Comparison of ENCODE assay signal across 25 cellular contexts in the genomic region with DNA sequence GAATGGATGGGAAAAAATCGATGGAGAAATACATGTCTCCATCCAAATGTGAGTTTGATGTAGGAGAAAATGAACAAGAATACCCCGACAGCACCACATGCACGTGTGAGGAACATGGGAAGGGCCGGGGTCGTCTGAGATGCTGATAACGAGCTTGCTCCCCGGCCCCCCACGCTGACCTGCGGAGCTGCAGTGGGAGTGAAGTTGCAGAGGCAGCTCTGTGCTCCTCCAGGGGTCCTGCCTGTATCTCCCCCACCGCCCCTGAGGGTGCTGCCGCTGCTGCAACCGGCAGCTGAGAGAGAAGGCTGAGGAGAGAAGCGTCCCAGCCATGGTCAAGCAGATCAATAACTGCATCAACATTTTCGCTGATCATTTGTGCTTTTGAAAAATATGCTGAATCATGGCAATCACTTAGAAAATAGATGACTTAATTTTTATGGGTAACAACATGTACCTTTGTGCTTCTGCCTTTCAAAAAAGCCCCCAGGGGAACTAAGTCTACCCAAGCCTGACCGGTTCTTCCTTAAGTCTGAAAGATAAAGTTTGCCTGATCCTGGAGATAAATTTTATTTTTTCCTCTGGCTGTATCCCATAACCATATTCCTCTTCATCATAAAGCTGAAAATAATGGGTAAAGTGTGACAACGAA. TPM values are rescaled to one million over a fixed set of nuclear protein-coding genes. Genes with fewer than 3 reads are reported as not detected.
DNase-seq lines count a peak whose midpoint lies in the region; ATAC-seq, FAIRE-seq and TF ChIP-seq lines count a peak whose summit lies in the region.
"Had no signal": no experiment of that assay in that cellular context is flagged by ENCODE, and none has a peak within 500 bp of the region (broad histone marks: within the 10 kb centered on the region; RNA-seq: fewer than 3 reads in every experiment).

No MANE protein-coding gene starts in this region.

- H3K27me3 Mint-ChIP-seq in WTC11 (ENCODE audit: low read depth) (no peaks in the 10 kb centered on the region), type B pancreatic cell (no peaks in the 10 kb centered on the region)

- CTCF ChIA-PET in HepG2 (lab: Yijun Ruan, JAX; ENCODE audit: low intra/inter-chr PET ratio, low total read pairs) (no interaction called here), WTC11 (lab: Charles Lee) (interaction anchor here (1.3 to 2.1 kb wide), 3 partner anchors 13 to 141 kb away, joined by 3 to 7 read pairs (median 7); no protein-coding TSS in a partner anchor), SK-N-SH (lab: Yijun Ruan, JAX) (interaction anchor here (0.7 kb wide), 1 partner anchor 9 kb away, joined by 3 read pairs; no protein-coding TSS in a partner anchor)

- 0 out of 2 replicates have a peak, but pooled peaks cover 9% of the 10 kb centered on the region for H3K4me1 Mint-ChIP-seq in WTC11
- H3K4me1 Mint-ChIP-seq in type B pancreatic cell (ENCODE audit: unreplicated experiment): peaks cover 21% of the 10 kb centered on the region

- no peaks in the 10 kb centered on the region for H4K20me1 ChIP-seq in HepG2 (ENCODE audit: insufficient read depth, low read length)
- H4K20me1 ChIP-seq in SK-N-SH (ENCODE audit: insufficient read depth): no peaks in the 10 kb centered on the region

- in situ Hi-C loops in HepG2 (cut with HindIII; ENCODE audit: extremely low pct_ligation_motif_present, low pct_unique_long_range_greater_than_20kb): loop anchor here (10.0 kb wide), 1 partner anchor 328 kb away; no protein-coding TSS in a partner anchor

- H3K18ac ChIP-seq in mesenchymal stem cell (ENCODE audit: low read depth in 1 of 2, low read length in 2 of 2): no peak overlapping the region

- H4K8ac ChIP-seq in mesenchymal stem cell (ENCODE audit: low read length): peak overlapping the region; percentile 2

- ATAC-seq in HepG2 (no peak), right lobe of liver (no peak), WTC11 (no peak)
- ATAC-seq: GM12878, HCT116, Panc1 had no signal

- no peak overlapping the region for H3K27ac ChIP-seq in HepG2 (ENCODE audit: extremely low read length, insufficient read depth, low read length)
- no peak overlapping the region for H3K27ac ChIP-seq in right lobe of liver
- H3K27ac ChIP-seq in mesenchymal stem cell (ENCODE audit: low read length, poor library complexity, severe bottlenecking): no peak overlapping the region
- no peak overlapping the region for H3K27ac ChIP-seq in SK-N-SH (ENCODE audit: low read depth in 2 of 2, low read length in 1 of 2)
- H3K27ac ChIP-seq: GM23248, HL-60, KMS-11 had no signal

- H3K79me2 ChIP-seq in HepG2 (ENCODE audit: insufficient read depth, low read length) (no peaks in the 10 kb centered on the region), SK-N-SH (ENCODE audit: insufficient read depth) (no peaks in the 10 kb centered on the region)

- H2BK12ac ChIP-seq in mesenchymal stem cell (ENCODE audit: low read length in 2 of 2): no peak overlapping the region

- no peak overlapping the region for H2AK5ac ChIP-seq in mesenchymal stem cell (ENCODE audit: low read length, severe bottlenecking)

- no peak overlapping the region for H2BK5ac ChIP-seq in mesenchymal stem cell (ENCODE audit: low read depth, low read length, poor library complexity, severe bottlenecking)

- peak overlapping the region in 1 of 2 experiments; percentile 2 for H3K23ac ChIP-seq in mesenchymal stem cell (ENCODE audit: low read length in 2 of 2)

- TF ChIP-seq EP300 in HepG2 (IDR thresholded peaks at IDR 0.05; ENCODE audit: low read depth in 2 of 2, low read length in 2 of 2) (no peak), HepG2 (CRISPR knock-in tag; IDR thresholded peaks at IDR 0.05; ENCODE audit: borderline replicate concordance) (no peak), SK-N-SH (IDR thresholded peaks at IDR 0.05; ENCODE audit: borderline replicate concordance in 1 of 2, low read depth in 1 of 2, low read length in 1 of 2) (no peak)

- H2AFZ ChIP-seq in HepG2 (ENCODE audit: low read length) (no peak overlapping the region), mesenchymal stem cell (ENCODE audit: low read depth, low read length) (no peak overlapping the region), SK-N-SH (ENCODE audit: low read depth) (no peak overlapping the region)
- H2AFZ ChIP-seq: GM23248 had no signal

- no peaks in the 10 kb centered on the region for H3K79me1 ChIP-seq in mesenchymal stem cell (replicated peaks; ENCODE audit: low read length, poor library complexity, severe bottlenecking)

- TF ChIP-seq POLR2A in HepG2 (IDR thresholded peaks at IDR 0.05; ENCODE audit: insufficient read depth in 1 of 2, low read depth in 2 of 2, low read length in 2 of 2) (no peak), right lobe of liver (IDR thresholded peaks at IDR 0.05) (no peak)

- H3K27ac Mint-ChIP-seq in WTC11 (0 out of 2 replicates have a peak overlapping the region, but pooled peaks have one; percentile 5), type B pancreatic cell (peak overlapping the region; percentile 11)
- H3K27ac Mint-ChIP-seq: B cell; CD4-positive, alpha-beta memory T cell had no signal

- no peak overlapping the region for H3K9ac ChIP-seq in HepG2 (ENCODE audit: insufficient read depth, low read depth, low read length)
- H3K9ac ChIP-seq in mesenchymal stem cell (ENCODE audit: low read length): no peak overlapping the region
- no peak overlapping the region for H3K9ac ChIP-seq in SK-N-SH
- H3K9ac ChIP-seq: GM23248, KMS-11 had no signal

- DNase-seq in HepG2 (ENCODE audit: low spot score): no peak
- no peak for DNase-seq in right lobe of liver
- no peak for DNase-seq in WTC11 (ENCODE audit: low spot score)
- no peak for DNase-seq in mesenchymal stem cell
- no peak for DNase-seq in type B pancreatic cell (ENCODE audit: extremely low spot score, unreplicated experiment)
- DNase-seq in central memory CD4-positive, alpha-beta T cell: no peak
- DNase-seq in SK-N-SH: no peak
- DNase-seq in midbrain (lab: John Stamatoyannopoulos, UW): no peak
- DNase-seq: Caco-2; CD4-positive, alpha-beta memory T cell; DND-41; GM23248; NCI-H1105; NCI-H146; NCI-H2029 treated with DMSO at 0.1 percent for 48 hours; NCI-H226; NCI-H524; NCI-H774; NK-92 treated with Interleukin-12 subunit alpha and Interleukin-12 subunit beta, amount 100 ng/mL, for 24 hours had no signal

- H3F3A ChIP-seq in SK-N-SH (replicated peaks; ENCODE audit: insufficient read depth): peaks cover 3% of the 10 kb centered on the region

- H3K4me1 ChIP-seq in HepG2 (ENCODE audit: insufficient read depth, low read length): peaks cover 33% of the 10 kb centered on the region
- H3K4me1 ChIP-seq in right lobe of liver: no peaks in the 10 kb centered on the region
- peaks cover 4% of the 10 kb centered on the region for H3K4me1 ChIP-seq in mesenchymal stem cell (ENCODE audit: control insufficient read depth, insufficient read depth, low read depth, low read length)
- H3K4me1 ChIP-seq in SK-N-SH (ENCODE audit: control insufficient read depth in 1 of 2, insufficient read depth in 2 of 2, low read depth in 1 of 2, low read length in 1 of 2): no peaks in the 10 kb centered on the region

- no peaks in the 10 kb centered on the region for H3K9me2 ChIP-seq in SK-N-SH

- H3K4me3 ChIP-seq in HepG2 (replicated peaks in 1 of 3; ENCODE audit: insufficient read depth in 1 of 3, low read depth in 2 of 3, low read length in 3 of 3): no peak overlapping the region
- no peak overlapping the region for H3K4me3 ChIP-seq in right lobe of liver
- no peak overlapping the region for H3K4me3 ChIP-seq in mesenchymal stem cell (ENCODE audit: insufficient read depth in 1 of 2, low read depth in 1 of 2, low read length in 2 of 2)
- no peak overlapping the region for H3K4me3 ChIP-seq in SK-N-SH (ENCODE audit: low read depth in 2 of 2, low read length in 1 of 2)
- H3K4me3 ChIP-seq: GM12878, GM23248 had no signal

- intact Hi-C loops in HepG2 (cut with micrococcal nuclease; ENCODE audit: unreplicated experiment) (loop anchor here (10.0 kb wide), 3 partner anchors 142 to 628 kb away; no protein-coding TSS in a partner anchor), right lobe of liver (cut with DNase I) (loop anchor here (10.0 kb wide), 2 partner anchors 218 to 448 kb away; no protein-coding TSS in a partner anchor)

- H3K4ac ChIP-seq in mesenchymal stem cell (ENCODE audit: low read depth in 1 of 2, low read length in 2 of 2): no peak overlapping the region

- H3K9me3 ChIP-seq in HepG2 (ENCODE audit: low read length) (no peaks in the 10 kb centered on the region), right lobe of liver (no peaks in the 10 kb centered on the region), mesenchymal stem cell (ENCODE audit: control insufficient read depth, low read length) (no peaks in the 10 kb centered on the region), SK-N-SH (no peaks in the 10 kb centered on the region)
- H3K9me3 ChIP-seq: Caco-2 had no signal

- H3K9me3 Mint-ChIP-seq in WTC11: no peaks in the 10 kb centered on the region
- no peaks in the 10 kb centered on the region for H3K9me3 Mint-ChIP-seq in type B pancreatic cell
- H3K9me3 Mint-ChIP-seq: CD4-positive, alpha-beta memory T cell had no signal

- no peak for FAIRE-seq in HepG2 (lab: Jason Lieb, UNC)
- FAIRE-seq: GM12878 had no signal

- H3K27me3 ChIP-seq in HepG2 (ENCODE audit: control insufficient read depth in 1 of 2, insufficient read depth in 2 of 2, low read length in 2 of 2) (no peaks in the 10 kb centered on the region), right lobe of liver (no peaks in the 10 kb centered on the region), mesenchymal stem cell (ENCODE audit: control insufficient read depth in 1 of 2, insufficient read depth in 1 of 2, low read length in 2 of 2) (no peaks in the 10 kb centered on the region), SK-N-SH (ENCODE audit: insufficient read depth) (no peaks in the 10 kb centered on the region)

- no peak overlapping the region for H2BK15ac ChIP-seq in mesenchymal stem cell (ENCODE audit: low read depth, poor library complexity, severe bottlenecking)

- TF ChIP-seq CTCF in HepG2 (CRISPR knock-in tag; IDR thresholded peaks at IDR 0.05) (no peak), right lobe of liver (IDR thresholded peaks at IDR 0.05) (no peak), WTC11 (IDR thresholded peaks at IDR 0.05) (no peak), type B pancreatic cell (conservative IDR thresholded peaks at IDR 0.05) (no peak), SK-N-SH (IDR thresholded peaks at IDR 0.05) (no peak)

- POLR2A ChIA-PET in HepG2 (lab: Yijun Ruan, JAX): no interaction called here
- POLR2A ChIA-PET in WTC11 (lab: Charles Lee): interaction anchor here (0.6 kb wide), 1 partner anchor 36 kb away, joined by 3 read pairs; no protein-coding TSS in a partner anchor
- POLR2A ChIA-PET in SK-N-SH (lab: Yijun Ruan, JAX): no interaction called here

- TF ChIP-seq RAD21 in HepG2 (CRISPR knock-in tag; IDR thresholded peaks at IDR 0.05) (no peak), SK-N-SH (IDR thresholded peaks at IDR 0.05; ENCODE audit: low read length) (no peak)

- H3K4me2 ChIP-seq in HepG2 (ENCODE audit: low read depth, low read length) (no peak overlapping the region), mesenchymal stem cell (ENCODE audit: low read length, poor library complexity, severe bottlenecking) (no peak overlapping the region), SK-N-SH (no peak overlapping the region)
- H3K4me2 ChIP-seq: KMS-11 had no signal

- H2BK120ac ChIP-seq in mesenchymal stem cell (ENCODE audit: low read depth, low read length): no peak overlapping the region

- 52% methylated on average over 12 of the region's 16 CpGs for WGBS in HepG2 (ENCODE audit: low lambda C conversion rate)
- WGBS in right lobe of liver (ENCODE audit: insufficient coverage, low coverage, low lambda C conversion rate, missing lambda C conversion rate): 68% methylated on average over 7 of the region's 16 CpGs
- WGBS in mesenchymal stem cell: 80% methylated on average over 15 of the region's 16 CpGs
- 88% methylated on average over 13 of the region's 16 CpGs for WGBS in SK-N-SH (ENCODE audit: low lambda C conversion rate)

- H3K4me3 Mint-ChIP-seq in WTC11: no peak overlapping the region
- H3K4me3 Mint-ChIP-seq in type B pancreatic cell: peak overlapping the region; percentile 44
- H3K4me3 Mint-ChIP-seq: B cell; CD4-positive, alpha-beta memory T cell had no signal

- no peaks in the 10 kb centered on the region for H3K36me3 Mint-ChIP-seq in WTC11
- no peaks in the 10 kb centered on the region for H3K36me3 Mint-ChIP-seq in type B pancreatic cell
- H3K36me3 Mint-ChIP-seq: CD4-positive, alpha-beta memory T cell had no signal

- no peak overlapping the region for H4K91ac ChIP-seq in mesenchymal stem cell (ENCODE audit: low read length)

- BruUV-seq in HepG2 (replicated peaks; lab: Mats Ljungman, UMichigan): no TSS peak

- H3K36me3 ChIP-seq in HepG2 (replicated peaks in 1 of 2; ENCODE audit: control insufficient read depth in 1 of 2, insufficient read depth in 2 of 2, low read length in 2 of 2) (no peaks in the 10 kb centered on the region), right lobe of liver (no peaks in the 10 kb centered on the region), mesenchymal stem cell (ENCODE audit: control insufficient read depth in 1 of 2, insufficient read depth in 2 of 2, low read depth in 1 of 2, low read length in 2 of 2) (no peaks in the 10 kb centered on the region), SK-N-SH (replicated peaks in 1 of 2; ENCODE audit: control insufficient read depth in 1 of 2, insufficient read depth in 2 of 2, low read length in 1 of 2) (no peaks in the 10 kb centered on the region)

- no peak overlapping the region for H3K14ac ChIP-seq in mesenchymal stem cell (ENCODE audit: low read length in 2 of 2)

RNA-seq across cellular contexts. Expression of gene NAXD, which starts 18.2 kb away (rescaled TPM):
- total RNA-seq in HepG2 (2016; rRNA removed; fragmentation: Illumina TruSeq; extraction: Trizol) (18.5 and 19.0 TPM in 2 replicates), right lobe of liver (10 to 100 TPM; 24.2 to 41.9 (median 29.9) TPM), WTC11 (2021) (26.8 to 29.3 TPM (median 27.9 TPM) in 3 replicates), type B pancreatic cell (ENCODE audit: low replicate concordance) (38.8 and 39.5 TPM in 2 replicates)
- 5.5 and 6.3 TPM in 2 replicates for total RNA-seq in HepG2 (2016; cell fraction: cytosol; rRNA removed; fragmentation: Illumina TruSeq; extraction: Trizol; ENCODE audit: low read depth)
- 18.9 and 19.7 TPM in 2 replicates for total RNA-seq in HepG2 (2016; cell fraction: insoluble cytoplasmic fraction; rRNA removed; fragmentation: Illumina TruSeq; extraction: Trizol)
- 12.5 and 13.8 TPM in 2 replicates for total RNA-seq in HepG2 (2016; cell fraction: membrane; rRNA removed; fragmentation: Illumina TruSeq; extraction: Trizol)
- 20.9 and 21.0 TPM in 2 replicates for total RNA-seq in HepG2 (2016; cell fraction: nucleus; rRNA removed; fragmentation: Illumina TruSeq; extraction: Trizol)
- polyA plus RNA-seq in HepG2 (2011; rRNA removed) (23.2 and 27.0 TPM in 2 replicates), SK-N-SH (2012; rRNA removed) (32.4 and 39.8 TPM in 2 replicates)
- polyA plus RNA-seq in HepG2 (2011; cell fraction: cytosol; rRNA removed): 24.7 and 25.6 TPM in 2 replicates
- 81.1 and 85.3 TPM in 2 replicates for polyA plus RNA-seq in HepG2 (2011; cell fraction: nucleus; rRNA removed)
- polyA plus RNA-seq in HepG2 (2012): 18.2 and 22.0 TPM in 2 replicates
- polyA plus RNA-seq in HepG2 (2016; cell fraction: cytosol; fragmentation: Illumina TruSeq; extraction: Trizol; ENCODE audit: low read depth): 5.1 and 5.8 TPM in 2 replicates
- 18.8 and 20.5 TPM in 2 replicates for polyA plus RNA-seq in HepG2 (2016; cell fraction: insoluble cytoplasmic fraction; fragmentation: Illumina TruSeq; extraction: Trizol; ENCODE audit: low read depth)
- polyA plus RNA-seq in HepG2 (2016; cell fraction: membrane; fragmentation: Illumina TruSeq; extraction: Trizol; ENCODE audit: low read depth): 10.7 and 10.9 TPM in 2 replicates
- 43.2 and 44.7 TPM in 2 replicates for polyA plus RNA-seq in HepG2 (2016; cell fraction: nucleus; fragmentation: Illumina TruSeq; extraction: Trizol; ENCODE audit: insufficient read depth, low read depth)
- 19.3 and 20.3 TPM in 2 replicates for polyA minus RNA-seq in HepG2 (2011; rRNA and poly(A)+ RNA removed; ENCODE audit: low replicate concordance)
- 4.0 and 5.5 TPM in 2 replicates for polyA minus RNA-seq in HepG2 (2011; cell fraction: cytosol; rRNA and poly(A)+ RNA removed)
- polyA minus RNA-seq in HepG2 (2011; cell fraction: nucleus; rRNA and poly(A)+ RNA removed): 19.4 and 22.9 TPM in 2 replicates
- 17.1 TPM for polyA plus RNA-seq in mesenchymal stem cell (2013, experiment 1 of 2)
- 17.1 TPM for polyA plus RNA-seq in mesenchymal stem cell (2013, experiment 2 of 2)
- 19.9 and 25.5 TPM in 2 replicates for polyA plus RNA-seq in SK-N-SH (2012; cell fraction: cytosol; rRNA removed)
- 97.8 and 104 TPM in 2 replicates for polyA plus RNA-seq in SK-N-SH (2012; cell fraction: nucleus; rRNA removed)

RNA-seq across cellular contexts. Expression of gene RAB20, which starts 35.6 kb away (rescaled TPM):
- 15.2 and 15.6 TPM in 2 replicates for total RNA-seq in HepG2 (2016; rRNA removed; fragmentation: Illumina TruSeq; extraction: Trizol)
- total RNA-seq in HepG2 (2016; cell fraction: cytosol; rRNA removed; fragmentation: Illumina TruSeq; extraction: Trizol; ENCODE audit: low read depth): 5.8 and 6.2 TPM in 2 replicates
- 13.5 and 15.3 TPM in 2 replicates for total RNA-seq in HepG2 (2016; cell fraction: insoluble cytoplasmic fraction; rRNA removed; fragmentation: Illumina TruSeq; extraction: Trizol)
- 12.0 and 13.1 TPM in 2 replicates for total RNA-seq in HepG2 (2016; cell fraction: membrane; rRNA removed; fragmentation: Illumina TruSeq; extraction: Trizol)
- 6.5 and 7.9 TPM in 2 replicates for total RNA-seq in HepG2 (2016; cell fraction: nucleus; rRNA removed; fragmentation: Illumina TruSeq; extraction: Trizol)
- 27.3 and 30.5 TPM in 2 replicates for polyA plus RNA-seq in HepG2 (2011; rRNA removed)
- 28.4 and 39.0 TPM in 2 replicates for polyA plus RNA-seq in HepG2 (2011; cell fraction: cytosol; rRNA removed)
- 12.0 and 13.8 TPM in 2 replicates for polyA plus RNA-seq in HepG2 (2011; cell fraction: nucleus; rRNA removed)
- 14.6 and 20.9 TPM in 2 replicates for polyA plus RNA-seq in HepG2 (2012)
- polyA plus RNA-seq in HepG2 (2016; cell fraction: cytosol; fragmentation: Illumina TruSeq; extraction: Trizol; ENCODE audit: low read depth): 4.5 and 5.9 TPM in 2 replicates
- polyA plus RNA-seq in HepG2 (2016; cell fraction: insoluble cytoplasmic fraction; fragmentation: Illumina TruSeq; extraction: Trizol; ENCODE audit: low read depth): 13.3 and 15.2 TPM in 2 replicates
- 7.5 and 8.5 TPM in 2 replicates for polyA plus RNA-seq in HepG2 (2016; cell fraction: membrane; fragmentation: Illumina TruSeq; extraction: Trizol; ENCODE audit: low read depth)
- polyA plus RNA-seq in HepG2 (2016; cell fraction: nucleus; fragmentation: Illumina TruSeq; extraction: Trizol; ENCODE audit: insufficient read depth, low read depth): 9.6 and 9.8 TPM in 2 replicates
- 7.5 and 23.0 TPM in 2 replicates for polyA minus RNA-seq in HepG2 (2011; rRNA and poly(A)+ RNA removed; ENCODE audit: low replicate concordance)
- 12.6 and 15.1 TPM in 2 replicates for polyA minus RNA-seq in HepG2 (2011; cell fraction: cytosol; rRNA and poly(A)+ RNA removed)
- polyA minus RNA-seq in HepG2 (2011; cell fraction: nucleus; rRNA and poly(A)+ RNA removed): 8.2 TPM in 2 replicates
- 10 to 100 TPM; 12.5 to 47.2 (median 36.3) TPM for total RNA-seq in right lobe of liver
- total RNA-seq in WTC11 (2021): 14.3 to 19.0 TPM (median 18.6 TPM) in 3 replicates
- polyA plus RNA-seq in mesenchymal stem cell (2013, experiment 1 of 2): 5.1 TPM
- 5.2 TPM for polyA plus RNA-seq in mesenchymal stem cell (2013, experiment 2 of 2)
- 6.4 and 9.1 TPM in 2 replicates for total RNA-seq in type B pancreatic cell (ENCODE audit: low replicate concordance)
- polyA plus RNA-seq in SK-N-SH (2012; rRNA removed): 4.9 and 5.2 TPM in 2 replicates
- polyA plus RNA-seq in SK-N-SH (2012; cell fraction: cytosol; rRNA removed): 4.8 and 5.3 TPM in 2 replicates
- polyA plus RNA-seq in SK-N-SH (2012; cell fraction: nucleus; rRNA removed): 2.7 and 3.6 TPM in 2 replicates
